8 cellular contexts compared by ENCODE assay signal in genomic region chr5:64505769-64506566, GRCh38. TPM values are rescaled to one million over a fixed set of nuclear protein-coding genes. Genes with fewer than 3 reads are reported as not detected.
DNase-seq lines count a peak whose midpoint lies in the region; ATAC-seq and TF ChIP-seq lines count a peak whose summit lies in the region.

TSS of gene RGS7BP (plus strand) at chr5:64506015. CDS start at chr5:64506625, 610 bp downstream.

- H3K27me3 Mint-ChIP-seq in endodermal cell (ENCODE audit: insufficient read depth) (peaks cover 78% of the 10 kb centered on the region), memory B cell (peaks cover 12% of the 10 kb centered on the region)

- H3K4me1 Mint-ChIP-seq in endodermal cell (peaks cover 9% of the 10 kb centered on the region), memory B cell (peaks cover 5% of the 10 kb centered on the region)

- H3K9me3 Mint-ChIP-seq in endodermal cell: no peaks in the 10 kb centered on the region
- peaks cover 2% of the 10 kb centered on the region for H3K9me3 Mint-ChIP-seq in memory B cell

- H3K4me1 ChIP-seq in endodermal cell (ENCODE audit: control insufficient read depth, insufficient read depth, low read length): peaks cover 3% of the 10 kb centered on the region
- H3K4me1 ChIP-seq in upper lobe of left lung: peaks cover 0 to 18% (median 8%) of the 10 kb centered on the region in 4 donors

- no peak within 1 kb of the TSS for H3K27ac ChIP-seq in endodermal cell (ENCODE audit: low read depth, low read length)
- peak within 1 kb of the TSS in 2 of 4 donors; percentile 12 to 62 for H3K27ac ChIP-seq in upper lobe of left lung

- H3K9me3 ChIP-seq in endodermal cell (ENCODE audit: control insufficient read depth, low read length) (no peaks in the 10 kb centered on the region), upper lobe of left lung (no peaks in the 10 kb centered on the region)

- DNase-seq in NCI-H2029 (lab: John Stamatoyannopoulos, UW) (peak; percentile 9), NCI-H2029 treated with DMSO at 0.1 percent for 48 hours (lab: John Stamatoyannopoulos, UW) (no peak), NCI-H510A treated with DMSO at 0.1 percent for 48 hours (lab: John Stamatoyannopoulos, UW) (peak; percentile 78), endodermal cell (peak; percentile 91), memory B cell (ENCODE audit: low spot score in 2 of 2) (no peak), upper lobe of left lung (peak; percentile 28 to 88)
- no peak for DNase-seq in activated CD4-positive, alpha-beta T cell treated with anti-CD3 and anti-CD28 coated beads for 1 hour

- TF ChIP-seq CTCF in endodermal cell (conservative IDR thresholded peaks at IDR 0.05) (no peak), upper lobe of left lung (IDR thresholded peaks at IDR 0.05) (peak in 4 of 6 experiments; percentile 4 to 19 (median 12))

- H3K36me3 ChIP-seq in endodermal cell (ENCODE audit: control insufficient read depth, insufficient read depth, low read length) (no peaks in the 10 kb centered on the region), upper lobe of left lung (no peaks in the 10 kb centered on the region)

- peak within 1 kb of the TSS; percentile 73 for H3K4me3 Mint-ChIP-seq in endodermal cell
- peak within 1 kb of the TSS; percentile 39 for H3K4me3 Mint-ChIP-seq in memory B cell

- H3K36me3 Mint-ChIP-seq in endodermal cell (ENCODE audit: low read depth) (no peaks in the 10 kb centered on the region), memory B cell (peaks cover 4% of the 10 kb centered on the region)

- H3K4me3 ChIP-seq in endodermal cell (ENCODE audit: low read length) (peak within 1 kb of the TSS; percentile 84), upper lobe of left lung (peak within 1 kb of the TSS; percentile 25 to 56 (median 47))

- H3K27ac Mint-ChIP-seq in endodermal cell (peak within 1 kb of the TSS; percentile 32), memory B cell (no peak within 1 kb of the TSS)

- TF ChIP-seq EP300 in upper lobe of left lung (IDR thresholded peaks at IDR 0.05): no peak

- peaks cover 71% of the 10 kb centered on the region for H3K27me3 ChIP-seq in endodermal cell (ENCODE audit: control insufficient read depth, insufficient read depth, low read length, poor library complexity, severe bottlenecking)
- H3K27me3 ChIP-seq in upper lobe of left lung: peaks cover 0 to 4% (median 1%) of the 10 kb centered on the region in 4 donors

- TF ChIP-seq POLR2A in upper lobe of left lung (IDR thresholded peaks at IDR 0.05): no peak

- WGBS in endodermal cell (ENCODE audit: insufficient coverage in 1 of 2, insufficient read length in 1 of 2), 2 experiments: 4 to 10% methylated on average over 10 to 53 of the region's 53 CpGs
- 2 to 6% methylated on average over 18 to 49 of the region's 53 CpGs for WGBS in upper lobe of left lung, 2 donors

- ATAC-seq in memory B cell (ENCODE audit: low read depth) (no peak), upper lobe of left lung (ENCODE audit: low FRiP score in 2 of 2) (peak; percentile 67 to 80), GM21723 (IDR thresholded peaks at IDR 0.05; ENCODE audit: unreplicated experiment) (no peak)

- H3K9ac ChIP-seq in endodermal cell (ENCODE audit: extremely low read depth, low read length, poor library complexity, severe bottlenecking): peak within 1 kb of the TSS; percentile 38

RNA-seq across cellular contexts. Expression of gene RGS7BP, which starts in this region (rescaled TPM):
- total RNA-seq in endodermal cell (1 to 10 TPM; 1.5 to 2.3 TPM), upper lobe of left lung (1 to 10 TPM in 5 of 6 donors, not detected in 1; 1.5 to 3.7 (median 1.8) TPM)
- 0.53 TPM for polyA plus RNA-seq in endodermal cell (2013, experiment 1 of 2)
- polyA plus RNA-seq in endodermal cell (2013, experiment 2 of 2): 0.54 TPM

Comparison
In these comparisons a context has a peak if more than half of its experiments do, and no peak if none do; other contexts are left out.
1. DNase-seq: peak in NCI-H2029 (single experiment), NCI-H510A treated with DMSO at 0.1 percent for 48 hours (single experiment), endodermal cell (single experiment) and upper lobe of left lung (2 of 2); none in NCI-H2029 treated with DMSO at 0.1 percent for 48 hours (single experiment), memory B cell (0 of 2) and activated CD4-positive, alpha-beta T cell treated with anti-CD3 and anti-CD28 coated beads for 1 hour (single experiment).
2. ATAC-seq: peak in upper lobe of left lung (2 of 2); none in memory B cell (single experiment) and GM21723 (single experiment).